In the genomic region with DNA sequence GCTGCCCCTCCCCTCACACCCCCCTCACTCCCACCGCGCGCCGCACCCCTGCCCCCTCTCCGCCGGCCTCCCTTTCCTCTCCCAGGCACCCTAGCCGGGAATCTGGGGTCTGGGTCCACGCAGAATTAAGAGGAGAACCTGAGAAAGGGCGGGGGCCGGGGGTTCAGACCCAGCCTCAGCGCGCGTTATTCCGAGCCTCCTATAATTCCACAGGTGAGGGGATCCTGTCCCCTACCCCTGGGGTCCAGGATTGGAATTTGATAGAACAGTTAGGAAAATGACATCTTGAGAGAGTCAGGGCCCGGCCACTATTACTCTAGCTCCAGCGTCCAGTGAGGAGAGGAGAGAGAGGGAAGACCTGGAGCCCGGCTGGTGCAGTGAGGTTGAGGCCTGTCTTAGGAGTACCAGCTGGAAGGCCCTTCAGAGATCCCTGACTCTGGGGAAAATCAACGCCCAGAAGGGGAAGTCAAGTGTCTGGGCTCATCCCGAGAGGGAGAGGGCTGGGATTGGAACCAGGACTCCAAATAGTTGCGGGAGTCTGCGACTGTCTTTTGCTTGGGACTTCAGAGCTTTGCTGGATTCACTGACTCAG, we compare ENCODE assay signal across 8 cellular contexts. TPM values are rescaled to one million over a fixed set of nuclear protein-coding genes. Genes with fewer than 3 reads are reported as not detected.
DNase-seq lines count a peak whose midpoint lies in the region; ATAC-seq and TF ChIP-seq lines count a peak whose summit lies in the region.

No MANE protein-coding gene starts in this region.

- H3K9me3 ChIP-seq in BLaER1 treated with 17β-estradiol and CSF1 and Interleukin-3, amounts not matched to agents 10 nM and 100 nM (replicated peaks in 1 of 11): no peaks in the 10 kb centered on the region
- H3K9me3 ChIP-seq in Loucy (ENCODE audit: insufficient read depth, low read depth, low read length) (no peaks in the 10 kb centered on the region), uterus (no peaks in the 10 kb centered on the region)

- intact Hi-C loops in uterus (cut with DNase I; ENCODE audit: low total_unique reads): loop anchor here (5.0 kb wide), 1 partner anchor 133 kb away; no protein-coding TSS in a partner anchor

- peaks cover 62 to 90% (median 83%) of the 10 kb centered on the region in 10 experiments for H3K4me1 ChIP-seq in BLaER1 treated with 17β-estradiol and CSF1 and Interleukin-3, amounts not matched to agents 10 nM and 100 nM
- peaks cover 34% of the 10 kb centered on the region for H3K4me1 ChIP-seq in Loucy (ENCODE audit: insufficient read depth, low read length, poor library complexity, severe bottlenecking)
- H3K4me1 ChIP-seq in uterus: no peaks in the 10 kb centered on the region

- H3K79me2 ChIP-seq in Loucy (ENCODE audit: insufficient read depth, low read length): no peaks in the 10 kb centered on the region

- TF ChIP-seq CTCF in Loucy (conservative IDR thresholded peaks at IDR 0.05; ENCODE audit: low read length): no peak
- TF ChIP-seq CTCF in mesothelial cell of epicardium (IDR thresholded peaks at IDR 0.05; ENCODE audit: unreplicated experiment): no peak
- TF ChIP-seq CTCF in uterus (IDR thresholded peaks at IDR 0.05): no peak

- no peaks in the 10 kb centered on the region for H4K20me1 ChIP-seq in BLaER1 treated with 17β-estradiol and CSF1 and Interleukin-3, amounts not matched to agents 10 nM and 100 nM
- no peaks in the 10 kb centered on the region for H4K20me1 ChIP-seq in Loucy (ENCODE audit: insufficient read depth, low read length, poor library complexity, severe bottlenecking)

- H3K27me3 Mint-ChIP-seq in mesothelial cell of epicardium (ENCODE audit: low read depth): peaks cover 9% of the 10 kb centered on the region

- DNase-seq in caudate nucleus (lab: John Stamatoyannopoulos, UW) (peak in 1 of 61 donors; percentile 8), mesothelial cell of epicardium (ENCODE audit: low spot score in 2 of 2, unreplicated experiment in 2 of 2) (no peak), uterus (no peak), left lobe of liver (ENCODE audit: low spot score) (no peak), NCI-H2227 treated with DMSO at 0.1 percent for 48 hours (lab: John Stamatoyannopoulos, UW) (no peak)

- H3K4me1 Mint-ChIP-seq in mesothelial cell of epicardium: peaks cover 42% of the 10 kb centered on the region

- no peaks in the 10 kb centered on the region for H3K36me3 Mint-ChIP-seq in mesothelial cell of epicardium

- peaks cover 0 to 9% (median 0%) of the 10 kb centered on the region in 11 experiments; a peak in 2 of 22 replicates for H3K27me3 ChIP-seq in BLaER1 treated with 17β-estradiol and CSF1 and Interleukin-3, amounts not matched to agents 10 nM and 100 nM
- H3K27me3 ChIP-seq in Loucy (ENCODE audit: insufficient read depth, low read length, poor library complexity, severe bottlenecking) (no peaks in the 10 kb centered on the region), uterus (no peaks in the 10 kb centered on the region)

- H3K9ac ChIP-seq in BLaER1 treated with 17β-estradiol and CSF1 and Interleukin-3, amounts not matched to agents 10 nM and 100 nM: peak overlapping the region; percentile 85 to 96 (median 92)
- H3K9ac ChIP-seq in Loucy (ENCODE audit: low read depth, low read length, poor library complexity, severe bottlenecking): peak overlapping the region; percentile 88

- peak overlapping the region; percentile 87 for H2AFZ ChIP-seq in Loucy (ENCODE audit: low read length)

- H3F3A ChIP-seq in Loucy (ENCODE audit: low read depth): no peaks in the 10 kb centered on the region; the same call in 1 of the 2 replicates

- H3K27ac Mint-ChIP-seq in mesothelial cell of epicardium: peak overlapping the region; percentile 51

- no peaks in the 10 kb centered on the region for H3K9me3 Mint-ChIP-seq in mesothelial cell of epicardium

- no peak for TF ChIP-seq POLR2A in uterus (IDR thresholded peaks at IDR 0.05)

- H3K4me3 Mint-ChIP-seq in mesothelial cell of epicardium: peak overlapping the region; percentile 55

- no peaks in the 10 kb centered on the region for H3K36me3 ChIP-seq in BLaER1 treated with 17β-estradiol and CSF1 and Interleukin-3, amounts not matched to agents 10 nM and 100 nM
- H3K36me3 ChIP-seq in Loucy (ENCODE audit: insufficient read depth, low read length) (no peaks in the 10 kb centered on the region), uterus (no peaks in the 10 kb centered on the region)

- no peak for ATAC-seq in left lobe of liver
- ATAC-seq in GM18517 (IDR thresholded peaks at IDR 0.05; ENCODE audit: unreplicated experiment): no peak

- peak overlapping the region; percentile 86 to 98 (median 94) for H3K4me2 ChIP-seq in BLaER1 treated with 17β-estradiol and CSF1 and Interleukin-3, amounts not matched to agents 10 nM and 100 nM
- H3K4me2 ChIP-seq in Loucy (ENCODE audit: low read depth, low read length, poor library complexity, severe bottlenecking): peak overlapping the region; percentile 68

- H3K27ac ChIP-seq in BLaER1 treated with 17β-estradiol and CSF1 and Interleukin-3, amounts not matched to agents 10 nM and 100 nM: peak overlapping the region; percentile 87 to 100 (median 98)
- H3K27ac ChIP-seq in caudate nucleus (ENCODE audit: low read depth, low read length) (peak overlapping the region; percentile 86), uterus (peak overlapping the region; percentile 91 to 96)

- peak overlapping the region; percentile 45 to 69 (median 56) for H3K4me3 ChIP-seq in BLaER1 treated with 17β-estradiol and CSF1 and Interleukin-3, amounts not matched to agents 10 nM and 100 nM
- H3K4me3 ChIP-seq in Loucy (ENCODE audit: low read length, poor library complexity, severe bottlenecking) (peak overlapping the region; percentile 85), uterus (peak overlapping the region; percentile 66 to 72)

- H3K9me2 ChIP-seq in Loucy (replicated peaks; ENCODE audit: low read depth, low read length): no peaks in the 10 kb centered on the region

RNA-seq across cellular contexts. Expression of a gene that starts 17.3 kb away (rescaled TPM):
- total RNA-seq in mesothelial cell of epicardium (44.6 to 53.3 TPM (median 46.4 TPM) in 3 replicates), uterus (10 to 100 TPM in 1 of 4 donors, 1 to 10 TPM in 2, under 1 TPM in 1; 0.51 to 14.3 (median 5.6) TPM), left lobe of liver (12.0 TPM)

RNA-seq across cellular contexts. Expression of a gene that starts 24.7 kb away (rescaled TPM):
- total RNA-seq in mesothelial cell of epicardium: 35.3 to 35.9 TPM (median 35.3 TPM) in 3 replicates
- 100 to 1,000 TPM in 1 of 4 donors, 10 to 100 TPM in 2, 1 to 10 TPM in 1; 4.9 to 125 (median 58.5) TPM for total RNA-seq in uterus
- 25.2 TPM for total RNA-seq in left lobe of liver

RNA-seq across cellular contexts. Expression of a gene that starts 55.2 kb away (rescaled TPM):
- total RNA-seq in mesothelial cell of epicardium (141 to 146 TPM (median 142 TPM) in 3 replicates), uterus (10 to 100 TPM; 11.8 to 98.8 (median 44.6) TPM), left lobe of liver (23.1 TPM)
